Comparison of ENCODE assay signal across 25 cellular contexts in genomic region chr3:159246385-159246784, GRCh38.
"Had no signal": no experiment of that assay in that cellular context is flagged by ENCODE, and none has a peak within 500 bp of the region (broad histone marks: within the 10 kb centered on the region; RNA-seq: fewer than 3 reads in every experiment).

No MANE protein-coding gene starts in this region.

- H3K36me3 ChIP-seq: neutrophil, pancreas, right lobe of liver, sigmoid colon, stomach, thoracic aorta, thyroid gland, tibial nerve, upper lobe of right lung, uterus had no signal

- H3K4me3 ChIP-seq: pancreas, psoas muscle, right lobe of liver, sigmoid colon, stomach, thoracic aorta, thyroid gland, tibial nerve, upper lobe of right lung, uterus had no signal

- DNase-seq: naive thymus-derived CD8-positive, alpha-beta T cell; nephron progenitor cell; nucleus accumbens; pancreas; psoas muscle; right cardiac atrium; right lobe of liver; sigmoid colon; small intestine; stimulated activated CD4-positive, alpha-beta T cell treated with anti-CD3 and anti-CD28 coated beads, Interleukin-15, amount 100 ng/mL, for 24 hours; stimulated activated CD4-positive, alpha-beta T cell treated with anti-CD3 and anti-CD28 coated beads, Interleukin-2, amount 100 ng/mL, for 24 hours; stimulated activated CD4-positive, alpha-beta T cell treated with anti-CD3 and anti-CD28 coated beads, Interleukin-2, amount 100 ng/mL, for 48 hours; stimulated activated CD4-positive, alpha-beta T cell treated with anti-CD3 and anti-CD28 coated beads, Interleukin-4, amount 100 ng/mL, for 24 hours; stimulated activated naive B cell treated with anti-CD40 and anti-IgM and Interleukin-4, amounts not matched to agents 10 μg/mL and 1 μg/mL and 100 μg/mL, for 72 hours; stimulated activated naive CD4-positive, alpha-beta T cell treated with Interleukin-2 at 50 U/mL for 16 hours; stomach; thyroid gland; trophoblast cell; upper lobe of right lung; uterus had no signal

- H3K27ac ChIP-seq: neutrophil, pancreas, psoas muscle, right lobe of liver, sigmoid colon, stomach, thoracic aorta, thyroid gland, tibial nerve, upper lobe of right lung, uterus had no signal

- ATAC-seq: naive thymus-derived CD8-positive, alpha-beta T cell; natural killer cell treated with Interleukin-12 subunit alpha and Interleukin-12 subunit beta and Interleukin-15 and Interleukin-18, amount 100 ng/mL, for 72 hours; pancreas; psoas muscle; right cardiac atrium; right lobe of liver; stimulated activated effector memory CD8-positive, alpha-beta T cell treated with anti-CD3 and anti-CD28 coated beads, Interleukin-12 subunit alpha, Interleukin-12 subunit beta, amount 100 ng/mL, for 72 hours; stimulated activated naive B cell treated with anti-CD40 and anti-IgM and Interleukin-4, amounts not matched to agents 10 μg/mL and 1 μg/mL and 100 μg/mL, for 72 hours; upper lobe of right lung had no signal

- H3K27me3 ChIP-seq: neutrophil, pancreas, right lobe of liver, sigmoid colon, stomach, thyroid gland, tibial nerve, upper lobe of right lung, uterus had no signal

- H3K9me3 ChIP-seq: neutrophil, pancreas, right lobe of liver, sigmoid colon, stomach, thoracic aorta, thyroid gland, tibial nerve, upper lobe of right lung, uterus had no signal

- H3K4me1 ChIP-seq: pancreas, psoas muscle, right lobe of liver, sigmoid colon, stomach, thyroid gland, tibial nerve, upper lobe of right lung, uterus had no signal
